Comparison of ENCODE assay signal across 21 cellular contexts in genomic region chr19:35093430-35093829, GRCh38. TPM values are rescaled to one million over a fixed set of nuclear protein-coding genes. Genes with fewer than 3 reads are reported as not detected.
"Had no signal": no experiment of that assay in that cellular context is flagged by ENCODE, and none has a peak within 500 bp of the region (broad histone marks: within the 10 kb centered on the region; RNA-seq: fewer than 3 reads in every experiment).

No MANE protein-coding gene starts in this region.

- DNase-seq: Karpas-422, KG1, MG63, NCI-H1092, NCI-H1105 treated with DMSO at 0.1 percent for 48 hours, NCI-H1436 treated with DMSO at 0.1 percent for 48 hours, NCI-H1694, NCI-H187 treated with DMSO at 0.1 percent for 48 hours, NCI-H2029 treated with DMSO at 0.1 percent for 48 hours, NCI-H2171 treated with DMSO at 0.1 percent for 48 hours, NCI-H226, NCI-H446, NCI-H510A, NCI-H524 treated with DMSO at 0.1 percent for 48 hours, NCI-H69, NCI-H774, RPMI8226, SHP77 had no signal

- H3K36me3 ChIP-seq: MG63 had no signal

- H3K9me3 ChIP-seq: MG63 had no signal

- H3K4me3 ChIP-seq: MG63 had no signal

- H3K27me3 ChIP-seq: MG63 had no signal

RNA-seq across cellular contexts. Expression of gene FXYD3, which starts 22.2 kb away (rescaled TPM):
- total RNA-seq: SK-MEL-5; T-helper 1 cell treated with Interleukin-12 subunit alpha and Interleukin-12 subunit beta and Interleukin-4 antibody, amounts not matched to agents 30 ng/mL and 1 ng/mL, for 36 hours had no signal

RNA-seq across cellular contexts. Expression of gene LGI4, which starts 41.4 kb away (rescaled TPM):
- total RNA-seq: HT-29 had no signal

RNA-seq across cellular contexts. Expression of gene FXYD1, which starts 45.2 kb away (rescaled TPM):
- total RNA-seq: HT-29; SK-MEL-5; T-helper 1 cell treated with Interleukin-12 subunit alpha and Interleukin-12 subunit beta and Interleukin-4 antibody, amounts not matched to agents 30 ng/mL and 1 ng/mL, for 36 hours had no signal

RNA-seq across cellular contexts. Expression of gene FXYD7, which starts 49.6 kb away (rescaled TPM):
- total RNA-seq: HT-29, SK-MEL-5 had no signal

RNA-seq across cellular contexts. Expression of gene HPN, which starts 51.9 kb away (rescaled TPM):
- total RNA-seq: SK-MEL-5; T-helper 1 cell treated with Interleukin-12 subunit alpha and Interleukin-12 subunit beta and Interleukin-4 antibody, amounts not matched to agents 30 ng/mL and 1 ng/mL, for 36 hours had no signal
